ENCODE assay signal across 8 cellular contexts in genomic region chr2:190649798-190650390, GRCh38. TPM values are rescaled to one million over a fixed set of nuclear protein-coding genes. Genes with fewer than 3 reads are reported as not detected.
A peak's percentile ranks its signal among the peaks of the same experiment; 100 is the strongest.
DNase-seq lines count a peak whose midpoint lies in the region; ATAC-seq and TF ChIP-seq lines count a peak whose summit lies in the region.

No MANE protein-coding gene starts in this region.

- H3K4me3 ChIP-seq in heart left ventricle, result peak overlapping the region; percentile 76 to 97 (median 86)
- peak overlapping the region; percentile 26 to 88 for H3K4me3 ChIP-seq in body of pancreas
- H3K4me3 ChIP-seq in stomach smooth muscle (ENCODE audit: low read length in 2 of 2), result peak overlapping the region; percentile 67 to 82

- H3K9me3 ChIP-seq in heart left ventricle, result no peaks in the 10 kb centered on the region
- H3K9me3 ChIP-seq in body of pancreas, result no peaks in the 10 kb centered on the region
- no peaks in the 10 kb centered on the region for H3K9me3 ChIP-seq in stomach smooth muscle (ENCODE audit: control insufficient read depth in 2 of 2, low read length in 2 of 2)

- H3K27me3 ChIP-seq in heart left ventricle, result no peaks in the 10 kb centered on the region
- no peaks in the 10 kb centered on the region for H3K27me3 ChIP-seq in body of pancreas
- H3K27me3 ChIP-seq in stomach smooth muscle (ENCODE audit: control insufficient read depth in 1 of 2, insufficient read depth in 2 of 2, low read length in 2 of 2), result no peaks in the 10 kb centered on the region

- no peaks in the 10 kb centered on the region for H3K36me3 ChIP-seq in heart left ventricle
- H3K36me3 ChIP-seq in body of pancreas (replicated peaks in 1 of 2; ENCODE audit: insufficient read depth in 1 of 2, low read depth in 2 of 2), result no peaks in the 10 kb centered on the region
- H3K36me3 ChIP-seq in stomach smooth muscle (ENCODE audit: control insufficient read depth in 2 of 2, insufficient read depth in 2 of 2, low read length in 2 of 2), result no peaks in the 10 kb centered on the region

- intact Hi-C loops in heart left ventricle (cut with DNase I) (loop anchor here (2.0 to 10.0 kb wide), 9 partner anchors 65 to 265 kb away; partner anchors contain the start of gene NEMP2 (in 6 of the 10)), cardiac septum (cut with DNase I) (loop anchor here (2.0 to 10.0 kb wide), 4 partner anchors 68 to 365 kb away; partner anchors contain the start of genes GLS and STAT1), body of pancreas (cut with DNase I) (loop anchor here (10.0 kb wide), 1 partner anchor 115 kb away; the partner anchor contains the start of gene NEMP2)

- DNase-seq in heart left ventricle, result no peak
- DNase-seq in cardiac septum (ENCODE audit: low spot score), result no peak
- DNase-seq in NCI-H69 (lab: John Stamatoyannopoulos, UW), result peak; percentile 67
- peak in 1 of 4 donors; percentile 14 for DNase-seq in body of pancreas
- peak; percentile 31 for DNase-seq in kidney tubule cell (ENCODE audit: low spot score)

- WGBS in heart left ventricle, 4 donors, result 0% methylated on average over 15 of the region's 15 CpGs
- 0% methylated on average over 15 of the region's 15 CpGs for WGBS in body of pancreas, 2 donors

- H3K9ac ChIP-seq in stomach smooth muscle (ENCODE audit: low read length in 2 of 2), result peak overlapping the region; percentile 43 to 72

- TF ChIP-seq POLR2A in heart left ventricle (IDR thresholded peaks at IDR 0.05) (no peak), body of pancreas (IDR thresholded peaks at IDR 0.05) (no peak)

- H3K4me1 ChIP-seq in heart left ventricle (peaks cover 0 to 57% (median 42%) of the 10 kb centered on the region in 12 donors), body of pancreas (peaks cover 14% of the 10 kb centered on the region), stomach smooth muscle (ENCODE audit: control insufficient read depth, insufficient read depth, low read length) (no peaks in the 10 kb centered on the region)

- H3K27ac ChIP-seq in heart left ventricle (peak overlapping the region; percentile 87 to 98 (median 96)), body of pancreas (peak overlapping the region in 3 of 4 donors; percentile 87 to 94 (median 89)), stomach smooth muscle (ENCODE audit: low read length) (peak overlapping the region; percentile 50)

- ATAC-seq in heart left ventricle (peak in 1 of 4 donors; percentile 14), body of pancreas (no peak), HG03196 (IDR thresholded peaks at IDR 0.05; ENCODE audit: unreplicated experiment) (no peak), HG03571 (IDR thresholded peaks at IDR 0.05; ENCODE audit: unreplicated experiment) (no peak)

- TF ChIP-seq CTCF in heart left ventricle (IDR thresholded peaks at IDR 0.05) (no peak), body of pancreas (IDR thresholded peaks at IDR 0.05) (no peak)

RNA-seq across cellular contexts. Expression of gene NAB1, which starts 1.0 kb away (rescaled TPM):
- 10 to 100 TPM; 20.4 to 41.8 (median 31.3) TPM for total RNA-seq in heart left ventricle
- 10 to 100 TPM; 10.1 to 16.6 TPM for polyA plus RNA-seq in heart left ventricle
- total RNA-seq in cardiac septum, result 35.4 TPM
- 10 to 100 TPM; 19.8 to 30.1 TPM for total RNA-seq in body of pancreas

Comparison
In these comparisons a context has a peak if more than half of its experiments do, and no peak if none do; other contexts are left out.
1. DNase-seq: peak in NCI-H69 (single experiment) and kidney tubule cell (single experiment); none in heart left ventricle (0 of 5) and cardiac septum (single experiment).
2. Peak in every context shown above with its lines, with median percentiles within 50 percentile points of each other: H3K27ac ChIP-seq and H3K4me3 ChIP-seq.